In the genomic region with DNA sequence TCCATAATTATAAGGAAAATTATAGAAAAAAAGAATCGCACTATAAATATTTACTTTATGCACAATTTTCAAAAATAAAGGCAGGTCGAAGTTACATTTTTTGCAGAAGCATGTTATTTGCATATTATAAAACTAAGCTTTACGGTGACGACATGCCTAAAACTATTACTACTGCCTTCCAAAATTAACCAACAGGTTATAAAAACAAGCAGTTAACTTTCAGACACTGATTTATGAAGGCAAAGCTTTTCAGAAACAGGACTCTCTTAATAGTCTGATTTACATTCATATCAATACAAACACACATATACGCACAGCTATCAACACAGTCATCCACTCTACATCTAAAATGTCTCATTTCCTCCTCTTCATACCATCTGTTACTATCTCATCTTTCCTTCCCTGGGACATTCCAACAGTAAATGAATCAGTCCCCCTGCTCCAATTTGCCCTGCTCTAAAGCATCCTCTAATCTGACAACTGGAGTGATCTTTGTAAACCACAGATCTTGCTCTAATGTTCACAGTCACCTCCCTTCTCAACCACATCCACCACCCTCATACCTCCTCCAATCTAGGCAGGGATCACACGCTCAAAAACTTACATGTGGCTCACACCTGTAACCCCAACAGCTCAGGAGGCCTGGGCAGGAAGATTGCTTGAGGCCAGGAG, we compare ENCODE assay signal across 9 cellular contexts. TPM values are rescaled to one million over a fixed set of nuclear protein-coding genes. Genes with fewer than 3 reads are reported as not detected.
DNase-seq lines count a peak whose midpoint lies in the region; ATAC-seq and TF ChIP-seq lines count a peak whose summit lies in the region.
"Had no signal": no experiment of that assay in that cellular context is flagged by ENCODE, and none has a peak within 500 bp of the region (broad histone marks: within the 10 kb centered on the region; RNA-seq: fewer than 3 reads in every experiment).

No MANE protein-coding gene starts in this region.

- H3K36me3 ChIP-seq in SJCRH30, result peaks cover 19% of the 10 kb centered on the region

- H3K4me1 ChIP-seq in SJCRH30, result peaks cover 12% of the 10 kb centered on the region

- no peak overlapping the region for H3K27ac ChIP-seq in SJCRH30
- H3K27ac ChIP-seq: skin epidermis had no signal

- no peak overlapping the region for H3K4me3 ChIP-seq in AG09309 (ENCODE audit: control insufficient read depth, low read depth, low read length)
- no peak overlapping the region for H3K4me3 ChIP-seq in SJCRH30
- no peak overlapping the region for H3K4me3 ChIP-seq in epithelial cell of esophagus (ENCODE audit: low read length)
- H3K4me3 ChIP-seq: skin epidermis had no signal

- H3K27me3 ChIP-seq in SJCRH30, result no peaks in the 10 kb centered on the region

- ATAC-seq in GM19395 (IDR thresholded peaks at IDR 0.05; ENCODE audit: unreplicated experiment), result peak; percentile 39
- no peak for ATAC-seq in HG03520 (IDR thresholded peaks at IDR 0.05; ENCODE audit: unreplicated experiment)

- no peak for TF ChIP-seq CTCF in AG09309 (IDR thresholded peaks at IDR 0.05; ENCODE audit: control insufficient read depth, insufficient read depth, low read depth, low read length, missing control alignments)
- TF ChIP-seq CTCF in epithelial cell of esophagus (IDR thresholded peaks at IDR 0.05; ENCODE audit: insufficient read depth, low read depth, low read length, missing control alignments), result no peak

- DNase-seq in AG09309 (ENCODE audit: low read depth), result peak; percentile 63
- DNase-seq in SJCRH30, result peak; percentile 54 to 83
- peak; percentile 68 for DNase-seq in epithelial cell of esophagus (ENCODE audit: low read depth)
- DNase-seq in NCI-H2196 (lab: John Stamatoyannopoulos, UW; ENCODE audit: unreplicated experiment), result no peak
- DNase-seq in NCI-H146 treated with DMSO at 0.1 percent for 48 hours (lab: John Stamatoyannopoulos, UW; ENCODE audit: unreplicated experiment), result no peak
- no peak for DNase-seq in globus pallidus (ENCODE audit: low spot score)

- peaks cover 9% of the 10 kb centered on the region for H3K9me3 ChIP-seq in SJCRH30 (replicated peaks)

RNA-seq across cellular contexts. Expression of a gene that starts 21.6 kb away (rescaled TPM):
- total RNA-seq in SJCRH30 (2014; rRNA removed; shearing (Covaris generic)), result 87.4 and 95.1 TPM in 2 replicates

Comparison
In these comparisons a context has a peak if more than half of its experiments do, and no peak if none do; other contexts are left out.
1. DNase-seq: peak in AG09309 (single experiment), SJCRH30 (2 of 2) and epithelial cell of esophagus (single experiment); none in NCI-H2196 (single experiment), NCI-H146 treated with DMSO at 0.1 percent for 48 hours (single experiment) and globus pallidus (single experiment).